1 cellular context compared by ENCODE assay signal in genomic region chr9:73059304-73059703, GRCh38.
TF ChIP-seq lines count a peak whose summit lies in the region.

No MANE protein-coding gene starts in this region.

TF ChIP-seq in SK-N-SH treated with all-trans-retinoic acid at 6 μM for 48 hours, 23 proteins besides CTCF, POLR2A, EP300 and RAD21 (continued from another document):
- no peak for TF ChIP-seq SNAI2 (CRISPR knock-in tag; IDR thresholded peaks at IDR 0.05)
